ENCODE assay signal across 27 cellular contexts in genomic region chr6:90788781-90789180, GRCh38.
DNase-seq lines count a peak whose midpoint lies in the region; ATAC-seq, FAIRE-seq and TF ChIP-seq lines count a peak whose summit lies in the region.
"Had no signal": no experiment of that assay in that cellular context is flagged by ENCODE, and none has a peak within 500 bp of the region (broad histone marks: within the 10 kb centered on the region; RNA-seq: fewer than 3 reads in every experiment).

No MANE protein-coding gene starts in this region.

- H3K14ac ChIP-seq in H1 (ENCODE audit: insufficient read length), result no peak overlapping the region

- H2BK20ac ChIP-seq in H1 (ENCODE audit: low read length), result no peak overlapping the region

- H2AFZ ChIP-seq in H1 (ENCODE audit: low read length), result no peak overlapping the region

- no peaks in the 10 kb centered on the region for H3K23me2 ChIP-seq in H1 (ENCODE audit: low read depth, low read length)

- H3K36me3 ChIP-seq in HEK293 (ENCODE audit: control insufficient read depth in 2 of 2, insufficient read depth in 1 of 2, low read length in 2 of 2), result no peaks in the 10 kb centered on the region
- no peaks in the 10 kb centered on the region for H3K36me3 ChIP-seq in H1 (ENCODE audit: control insufficient read depth in 2 of 4, insufficient read depth in 4 of 4, low read length in 3 of 4)
- H3K36me3 ChIP-seq: BE2C, BLaER1 had no signal

- H3K9me3 ChIP-seq in HEK293 (ENCODE audit: control insufficient read depth, insufficient read depth, low read depth, low read length) (no peaks in the 10 kb centered on the region), H1 (ENCODE audit: insufficient read depth in 2 of 2, low read depth in 1 of 2, low read length in 1 of 2) (no peaks in the 10 kb centered on the region)
- H3K9me3 ChIP-seq: BE2C, BLaER1 had no signal

- H2BK15ac ChIP-seq in H1 (ENCODE audit: low read length), result no peak overlapping the region

- no peak for FAIRE-seq in H1 (lab: Jason Lieb, UNC)
- FAIRE-seq: A204.1, GM12878, GM12892, GM18507 had no signal

- no peak for TF ChIP-seq RAD21 in H1 (IDR thresholded peaks at IDR 0.05 in 1 of 2, conservative IDR thresholded peaks at IDR 0.05 in 1 of 2; ENCODE audit: low read depth in 2 of 2, low read length in 2 of 2)

- H3K36me3 Mint-ChIP-seq in nephron progenitor cell (ENCODE audit: low read depth), result no peaks in the 10 kb centered on the region
- H3K36me3 Mint-ChIP-seq: CD14-positive monocyte; CD4-positive, alpha-beta memory T cell; CD4-positive, CD25-positive, alpha-beta regulatory T cell; CD8-positive, alpha-beta memory T cell had no signal

- H3K23ac ChIP-seq in H1 (ENCODE audit: insufficient read length), result no peak overlapping the region

- H3K4me1 ChIP-seq in HEK293 (ENCODE audit: control insufficient read depth, insufficient read depth, low read length), result no peaks in the 10 kb centered on the region
- H3K4me1 ChIP-seq in H1 (replicated peaks in 1 of 4; ENCODE audit: control insufficient read depth in 3 of 4, insufficient read depth in 4 of 4, low read length in 3 of 4), result no peaks in the 10 kb centered on the region; a peak in 1 of 7 replicates
- H3K4me1 ChIP-seq: BE2C, BLaER1 had no signal

- H3K56ac ChIP-seq in H1 (replicated peaks; ENCODE audit: insufficient read length, low read depth, low read length), result no peak overlapping the region

- H3K9me3 Mint-ChIP-seq in nephron progenitor cell, result no peaks in the 10 kb centered on the region
- H3K9me3 Mint-ChIP-seq: CD4-positive, alpha-beta memory T cell; CD4-positive, CD25-positive, alpha-beta regulatory T cell; CD8-positive, alpha-beta memory T cell had no signal

- H3K27me3 Mint-ChIP-seq in nephron progenitor cell (ENCODE audit: low read depth, poor library complexity), result peaks cover 24% of the 10 kb centered on the region
- H3K27me3 Mint-ChIP-seq: CD4-positive, CD25-positive, alpha-beta regulatory T cell had no signal

- H4K20me1 ChIP-seq in H1 (replicated peaks in 1 of 2; ENCODE audit: control insufficient read depth in 1 of 2, insufficient read depth in 2 of 2, low read length in 2 of 2), result no peaks in the 10 kb centered on the region
- H4K20me1 ChIP-seq: BLaER1 had no signal

- H2AK5ac ChIP-seq in H1 (ENCODE audit: low read depth, low read length), result no peak overlapping the region

- H3K4ac ChIP-seq in H1 (replicated peaks; ENCODE audit: insufficient read length, low read depth, low read length), result no peak overlapping the region

- TF ChIP-seq POLR2A in H1 (IDR thresholded peaks at IDR 0.05; ENCODE audit: control extremely low read depth in 1 of 2, low read depth in 2 of 2, low read length in 2 of 2), result no peak

- no peak for DNase-seq in H1 (ENCODE audit: low read depth in 1 of 2, low spot score in 2 of 2)
- DNase-seq in nephron progenitor cell, result no peak
- no peak for DNase-seq in dermis blood vessel endothelial cell
- DNase-seq in activated CD8-positive, alpha-beta memory T cell treated with anti-CD3 and anti-CD28 coated beads, Interleukin-2, amount 50 U/mL, for 48 hours, result no peak
- DNase-seq: 8988T; ACHN; BE2C; C1 segment of cervical spinal cord; CD4-positive, alpha-beta memory T cell; CD4-positive, CD25-positive, alpha-beta regulatory T cell; CD8-positive, alpha-beta memory T cell; COR-L47; DMS 273 treated with DMSO at 0.1 percent for 48 hours; DMS153; DMS53; DMS79; DND-41; EL; GDM1 had no signal

- POLR2A ChIA-PET in HEK293 (lab: Yijun Ruan, JAX) (no interaction called here), H1 (lab: Charles Lee; ENCODE audit: partially characterized antibody) (no interaction called here)

- no peak overlapping the region for H2BK5ac ChIP-seq in H1 (ENCODE audit: low read depth, low read length)

- H4K5ac ChIP-seq in H1 (ENCODE audit: insufficient read length, low read depth, low read length), result no peak overlapping the region

- WGBS in H1 (ENCODE audit: extremely low coverage in 1 of 2, insufficient coverage in 1 of 2, insufficient read length in 1 of 2, insufficient replicate concordance in 2 of 2, low coverage in 1 of 2, low lambda C conversion rate in 2 of 2, missing lambda C conversion rate in 1 of 2), 2 experiments, result 90% methylated on average over 4 of the region's 4 CpGs; no CpG with 5 or more reads in 1 of the 2 experiments

- H3K18ac ChIP-seq in H1 (ENCODE audit: extremely low read depth, low read length), result no peak overlapping the region

- H4K8ac ChIP-seq in H1 (ENCODE audit: extremely low read depth, insufficient read depth, low read length), result no peak overlapping the region

- no peak for ATAC-seq in HG02870 (IDR thresholded peaks at IDR 0.05; ENCODE audit: unreplicated experiment)
- ATAC-seq: GM12878 had no signal

- no peak overlapping the region for H3K4me3 Mint-ChIP-seq in nephron progenitor cell
- H3K4me3 Mint-ChIP-seq: CD14-positive monocyte; CD4-positive, alpha-beta memory T cell; CD4-positive, CD25-positive, alpha-beta regulatory T cell; CD8-positive, alpha-beta memory T cell had no signal

- H3K27ac ChIP-seq in HEK293 (ENCODE audit: extremely low read depth, low read depth, low read length) (no peak overlapping the region), H1 (ENCODE audit: low read depth, low read length) (no peak overlapping the region)
- H3K27ac ChIP-seq: BLaER1 had no signal

- H2BK120ac ChIP-seq in H1 (replicated peaks; ENCODE audit: low read depth, low read length), result no peak overlapping the region

- H3K9ac ChIP-seq in H1 (replicated peaks in 1 of 4; ENCODE audit: extremely low read depth in 1 of 4, low read depth in 3 of 4, low read length in 3 of 4), result no peak overlapping the region; a peak in 1 of 7 replicates
- H3K9ac ChIP-seq: BLaER1 had no signal

- H3K4me3 ChIP-seq in HEK293 (ENCODE audit: low read depth, low read length) (no peak overlapping the region), H1 (ENCODE audit: extremely low read depth in 1 of 4, insufficient read depth in 2 of 4, low read depth in 3 of 4, low read length in 4 of 4) (no peak overlapping the region)
- H3K4me3 ChIP-seq: BLaER1, GM12878 had no signal

- TF ChIP-seq EP300 in H1 (IDR thresholded peaks at IDR 0.05; ENCODE audit: borderline replicate concordance in 1 of 2, low read depth in 2 of 2, low read length in 2 of 2), result no peak

- no peaks in the 10 kb centered on the region for H3K27me3 ChIP-seq in H1 (replicated peaks in 1 of 4; ENCODE audit: control insufficient read depth in 3 of 4, extremely low read depth in 1 of 4, insufficient read depth in 3 of 4, low read length in 3 of 4)
- H3K27me3 ChIP-seq: BE2C, BLaER1 had no signal

- H3K4me2 ChIP-seq in H1 (ENCODE audit: insufficient read depth in 1 of 2, low read depth in 2 of 2, low read length in 2 of 2), result no peak overlapping the region
- H3K4me2 ChIP-seq: BLaER1 had no signal

- H2BK12ac ChIP-seq in H1 (ENCODE audit: low read depth, low read length), result peak overlapping the region; percentile 4; the same call in 1 of the 2 replicates

- no peaks in the 10 kb centered on the region for H3K79me2 ChIP-seq in H1 (ENCODE audit: control insufficient read depth in 1 of 2, insufficient read depth in 2 of 2, low read length in 2 of 2)

- no peak overlapping the region for H4K91ac ChIP-seq in H1 (replicated peaks; ENCODE audit: insufficient read length, low read length)

- CTCF ChIA-PET in HEK293 (lab: Yijun Ruan, JAX) (no interaction called here), H1 (lab: Charles Lee; ENCODE audit: partially characterized antibody) (no interaction called here)

- TF ChIP-seq CTCF in HEK293 (tag by site-specific recombination; IDR thresholded peaks at IDR 0.05) (no peak), H1 (IDR thresholded peaks at IDR 0.05; ENCODE audit: control extremely low read depth in 1 of 3, insufficient read depth in 1 of 3, low read depth in 1 of 3, low read length in 3 of 3) (no peak), nephron progenitor cell (IDR thresholded peaks at IDR 0.05) (no peak)

- H3K79me1 ChIP-seq in H1 (ENCODE audit: low read depth, low read length), result no peaks in the 10 kb centered on the region; the same call in 1 of the 2 replicates

- peak overlapping the region; percentile 86 for H3K27ac Mint-ChIP-seq in nephron progenitor cell
- H3K27ac Mint-ChIP-seq: CD14-positive monocyte; CD4-positive, alpha-beta memory T cell; CD4-positive, CD25-positive, alpha-beta regulatory T cell; CD8-positive, alpha-beta memory T cell had no signal

- H3K4me1 Mint-ChIP-seq in nephron progenitor cell, result peaks cover 36% of the 10 kb centered on the region
- H3K4me1 Mint-ChIP-seq: CD14-positive monocyte; CD4-positive, alpha-beta memory T cell; CD4-positive, CD25-positive, alpha-beta regulatory T cell; CD8-positive, alpha-beta memory T cell had no signal

TF ChIP-seq in HEK293, 187 proteins besides CTCF, POLR2A, EP300 and RAD21 (continues in another document):
- TF ChIP-seq ZNF596 (tag by site-specific recombination; IDR thresholded peaks at IDR 0.05), result peak; percentile 97

TF ChIP-seq in H1, 55 proteins besides CTCF, POLR2A, EP300 and RAD21:
- TF ChIP-seq CTBP2 (IDR thresholded peaks at IDR 0.05; ENCODE audit: borderline replicate concordance, insufficient read depth, insufficient read length, low read length) (no peak), NRF1 (IDR thresholded peaks at IDR 0.05; ENCODE audit: low read depth, low read length) (no peak)
